ENCODE assay signal across 21 cellular contexts in genomic region chr3:139674585-139675260, GRCh38. TPM values are rescaled to one million over a fixed set of nuclear protein-coding genes. Genes with fewer than 3 reads are reported as not detected.
A peak's percentile ranks its signal among the peaks of the same experiment; 100 is the strongest.
DNase-seq lines count a peak whose midpoint lies in the region; ATAC-seq and TF ChIP-seq lines count a peak whose summit lies in the region.
"Had no signal": no experiment of that assay in that cellular context is flagged by ENCODE, and none has a peak within 500 bp of the region (broad histone marks: within the 10 kb centered on the region; RNA-seq: fewer than 3 reads in every experiment).

No MANE protein-coding gene starts in this region.

- H3K27me3 ChIP-seq in GM23338 (ENCODE audit: insufficient read depth), result peaks cover 18% of the 10 kb centered on the region
- H3K27me3 ChIP-seq in SK-N-SH (ENCODE audit: insufficient read depth), result no peaks in the 10 kb centered on the region
- H3K27me3 ChIP-seq in iPS-20b (ENCODE audit: insufficient read depth, low read length), result peaks cover 68% of the 10 kb centered on the region
- no peaks in the 10 kb centered on the region for H3K27me3 ChIP-seq in MG63

- H3K9me2 ChIP-seq in GM23338 (ENCODE audit: insufficient read depth) (no peaks in the 10 kb centered on the region), SK-N-SH (no peaks in the 10 kb centered on the region)

- peak overlapping the region; percentile 1; the same call in 1 of the 3 replicates for H3K4me3 Mint-ChIP-seq in GM23338
- H3K4me3 Mint-ChIP-seq: HFFc6 had no signal

- DNase-seq in GM23338 (ENCODE audit: low spot score), result no peak
- peak; percentile 83 for DNase-seq in SK-N-SH
- DNase-seq in coronary artery (ENCODE audit: low spot score), result peak; percentile 19
- no peak for DNase-seq in MG63
- DNase-seq in effector CD4-positive, alpha-beta T cell, result no peak
- DNase-seq in stimulated activated naive CD4-positive, alpha-beta T cell (lab: John Stamatoyannopoulos, UW), result no peak
- DNase-seq: CD4-positive, alpha-beta T cell; DMS53; GOT3; HFFc6; Karpas-422; NCI-H1105 treated with DMSO at 0.1 percent for 48 hours; NCI-H1930; NCI-H2107; NCI-H524; NCI-H774 had no signal

- H2AFZ ChIP-seq in GM23338, result no peak overlapping the region
- H2AFZ ChIP-seq in SK-N-SH (ENCODE audit: low read depth), result no peak overlapping the region

- H3K36me3 ChIP-seq in GM23338 (ENCODE audit: insufficient read depth) (no peaks in the 10 kb centered on the region), SK-N-SH (replicated peaks in 1 of 2; ENCODE audit: control insufficient read depth in 1 of 2, insufficient read depth in 2 of 2, low read length in 1 of 2) (no peaks in the 10 kb centered on the region), iPS-20b (ENCODE audit: insufficient read depth, low read depth, low read length) (no peaks in the 10 kb centered on the region), MG63 (no peaks in the 10 kb centered on the region)
- H3K36me3 ChIP-seq: BLaER1 treated with 17β-estradiol and CSF1 and Interleukin-3, amounts not matched to agents 10 nM and 100 nM; HAP-1 had no signal

- WGBS in SK-N-SH (ENCODE audit: low lambda C conversion rate), result 10% methylated on average over 6 of the region's 6 CpGs

- no peaks in the 10 kb centered on the region for H3K79me2 ChIP-seq in GM23338 (replicated peaks; ENCODE audit: insufficient read depth)
- no peaks in the 10 kb centered on the region for H3K79me2 ChIP-seq in SK-N-SH (ENCODE audit: insufficient read depth)

- no peak overlapping the region for H3K4me3 ChIP-seq in GM23338
- H3K4me3 ChIP-seq in SK-N-SH (ENCODE audit: low read depth in 2 of 2, low read length in 1 of 2), result no peak overlapping the region
- no peak overlapping the region for H3K4me3 ChIP-seq in coronary artery
- H3K4me3 ChIP-seq in iPS-20b (ENCODE audit: low read length), result peak overlapping the region; percentile 5; the same call in 1 of the 2 replicates
- H3K4me3 ChIP-seq in MG63, result no peak overlapping the region
- H3K4me3 ChIP-seq: BLaER1 treated with 17β-estradiol and CSF1 and Interleukin-3, amounts not matched to agents 10 nM and 100 nM; HAP-1 had no signal

- no peaks in the 10 kb centered on the region for H3K36me3 Mint-ChIP-seq in GM23338 (ENCODE audit: low read depth)

- TF ChIP-seq CTCF in GM23338 (conservative IDR thresholded peaks at IDR 0.05; ENCODE audit: low read depth in 2 of 2) (no peak), SK-N-SH (IDR thresholded peaks at IDR 0.05) (no peak), coronary artery (IDR thresholded peaks at IDR 0.05) (no peak)

- H3K27ac Mint-ChIP-seq in GM23338, result no peak overlapping the region
- H3K27ac Mint-ChIP-seq: CD4-positive, alpha-beta T cell; HFFc6 had no signal

- peak in 1 of 2 experiments; percentile 91; a peak in 2 of 4 replicates for TF ChIP-seq EP300 in SK-N-SH (IDR thresholded peaks at IDR 0.05; ENCODE audit: borderline replicate concordance in 1 of 2, low read depth in 1 of 2, low read length in 1 of 2)

- H3K4me1 ChIP-seq in GM23338 (ENCODE audit: insufficient read depth) (peaks cover 51% of the 10 kb centered on the region), SK-N-SH (ENCODE audit: control insufficient read depth in 1 of 2, insufficient read depth in 2 of 2, low read depth in 1 of 2, low read length in 1 of 2) (peaks cover 0 to 51% of the 10 kb centered on the region in 2 experiments; a peak in 2 of 4 replicates), iPS-20b (ENCODE audit: insufficient read depth, low read length) (peaks cover 22% of the 10 kb centered on the region; the same call in 1 of the 2 replicates)
- H3K4me1 ChIP-seq: HAP-1 had no signal

- H3K27me3 Mint-ChIP-seq in GM23338 (ENCODE audit: insufficient read depth, low read depth, poor library complexity), result peaks cover 21% of the 10 kb centered on the region
- H3K27me3 Mint-ChIP-seq: CD4-positive, alpha-beta T cell had no signal

- peaks cover 46% of the 10 kb centered on the region for H3K4me1 Mint-ChIP-seq in GM23338

- POLR2A ChIA-PET in SK-N-SH (lab: Yijun Ruan, JAX), result interaction anchor here (0.5 to 2.2 kb wide), 7 partner anchors 75 to 504 kb away, joined by 3 to 5 read pairs (median 3); no protein-coding TSS in a partner anchor

- H3K9ac ChIP-seq in SK-N-SH (no peak overlapping the region), iPS-20b (ENCODE audit: low read depth, low read length) (no peak overlapping the region)
- H3K9ac ChIP-seq: BLaER1 treated with 17β-estradiol and CSF1 and Interleukin-3, amounts not matched to agents 10 nM and 100 nM had no signal

- H3K4me2 ChIP-seq in GM23338, result peak overlapping the region; percentile 90
- H3K4me2 ChIP-seq in SK-N-SH, result no peak overlapping the region
- H3K4me2 ChIP-seq: BLaER1 treated with 17β-estradiol and CSF1 and Interleukin-3, amounts not matched to agents 10 nM and 100 nM had no signal

- 0 out of 2 replicates have a peak, but pooled peaks have one; percentile 16 for TF ChIP-seq RAD21 in SK-N-SH (IDR thresholded peaks at IDR 0.05; ENCODE audit: low read length)

- no peaks in the 10 kb centered on the region for H3K9me3 ChIP-seq in SK-N-SH
- H3K9me3 ChIP-seq in iPS-20b (ENCODE audit: insufficient read depth, low read depth, low read length), result no peaks in the 10 kb centered on the region
- no peaks in the 10 kb centered on the region for H3K9me3 ChIP-seq in MG63
- H3K9me3 ChIP-seq: HAP-1 had no signal

- H3F3A ChIP-seq in GM23338 (replicated peaks; ENCODE audit: low read depth), result no peaks in the 10 kb centered on the region
- H3F3A ChIP-seq in SK-N-SH (replicated peaks; ENCODE audit: insufficient read depth), result no peaks in the 10 kb centered on the region

- H3K27ac ChIP-seq in GM23338 (ENCODE audit: low read depth) (no peak overlapping the region), SK-N-SH (ENCODE audit: low read depth in 2 of 2, low read length in 1 of 2) (peak overlapping the region in 1 of 2 experiments; percentile 99; a peak in 2 of 4 replicates), coronary artery (no peak overlapping the region), iPS-20b (ENCODE audit: low read length) (no peak overlapping the region)
- H3K27ac ChIP-seq: BLaER1 treated with 17β-estradiol and CSF1 and Interleukin-3, amounts not matched to agents 10 nM and 100 nM had no signal

- CTCF ChIA-PET in SK-N-SH (lab: Yijun Ruan, JAX), result interaction anchor here (0.7 to 3.5 kb wide), 5 partner anchors 11 to 248 kb away, joined by 3 to 24 read pairs (median 3); no protein-coding TSS in a partner anchor

- H3K9me3 Mint-ChIP-seq in GM23338, result no peaks in the 10 kb centered on the region
- H3K9me3 Mint-ChIP-seq: CD4-positive, alpha-beta T cell had no signal

- H4K20me1 ChIP-seq in GM23338 (replicated peaks; ENCODE audit: insufficient read depth), result 0 out of 2 replicates have a peak, but pooled peaks cover 4% of the 10 kb centered on the region
- no peaks in the 10 kb centered on the region for H4K20me1 ChIP-seq in SK-N-SH (ENCODE audit: insufficient read depth)
- H4K20me1 ChIP-seq: BLaER1 treated with 17β-estradiol and CSF1 and Interleukin-3, amounts not matched to agents 10 nM and 100 nM had no signal

- ATAC-seq in GM23338, result no peak
- no peak for ATAC-seq in HG02885 (IDR thresholded peaks at IDR 0.05; ENCODE audit: poor library complexity, unreplicated experiment)

TF ChIP-seq in GM23338, 12 proteins besides CTCF, POLR2A, EP300 and RAD21 (continues in another document):
- no peak for TF ChIP-seq STAT1 (IDR thresholded peaks at IDR 0.05; ENCODE audit: unreplicated experiment)
- no peak for TF ChIP-seq ZNF331 (CRISPR knock-in tag; IDR thresholded peaks at IDR 0.05; ENCODE audit: low read depth)
- no peak for TF ChIP-seq JUNB (IDR thresholded peaks at IDR 0.05; ENCODE audit: unreplicated experiment)
- no peak for TF ChIP-seq EZH2phosphoT487 (IDR thresholded peaks at IDR 0.05; ENCODE audit: unreplicated experiment)

TF ChIP-seq in SK-N-SH, 30 proteins besides CTCF, POLR2A, EP300 and RAD21 (continues in another document):
- no peak for TF ChIP-seq YY1 (IDR thresholded peaks at IDR 0.05; ENCODE audit: low read depth)
- no peak; the same call in none of the 2 replicates for TF ChIP-seq RCOR1 (IDR thresholded peaks at IDR 0.05; ENCODE audit: low read length)
- TF ChIP-seq TAF1 (IDR thresholded peaks at IDR 0.05; ENCODE audit: borderline replicate concordance, low read depth, low read length), result no peak
- TF ChIP-seq POLR2AphosphoS5 (IDR thresholded peaks at IDR 0.05; ENCODE audit: low read depth, low read length), result no peak
- no peak for TF ChIP-seq NFIC (IDR thresholded peaks at IDR 0.05; ENCODE audit: borderline replicate concordance)
- TF ChIP-seq MXI1 (IDR thresholded peaks at IDR 0.05; ENCODE audit: low read depth, low read length), result peak; percentile 44; the same call in 1 of the 2 replicates
- TF ChIP-seq RFX5 (IDR thresholded peaks at IDR 0.05; ENCODE audit: low read length), result no peak; the same call in 1 of the 2 replicates
- TF ChIP-seq GATA2 (CRISPR knock-in tag; IDR thresholded peaks at IDR 0.05), result peak; percentile 87
- no peak for TF ChIP-seq REST (IDR thresholded peaks at IDR 0.05; ENCODE audit: low read depth, low read length)

RNA-seq across cellular contexts. Expression of gene NMNAT3, which starts 3.0 kb away (rescaled TPM):
- total RNA-seq in GM23338 (2014; rRNA removed; shearing (Covaris generic)), result 7.4 and 9.2 TPM in 2 replicates
- polyA plus RNA-seq in GM23338 (2016; fragmentation: Nextera tagmentation; extraction: Ambion mirVana) (8.2 and 8.3 TPM in 2 replicates), SK-N-SH (2012; rRNA removed) (not detected in 2 replicates)
- polyA plus RNA-seq in SK-N-SH (2012; cell fraction: cytosol; rRNA removed), result not detected in 2 replicates
- not detected in 2 replicates for polyA plus RNA-seq in SK-N-SH (2012; cell fraction: nucleus; rRNA removed)
- 0.37 and 1.6 TPM in 2 replicates for total RNA-seq in MG63 (2014; rRNA removed; shearing (Covaris generic); ENCODE audit: low replicate concordance)
- total RNA-seq: G401 had no signal

Comparison
In these comparisons a context has a peak if more than half of its experiments do, and no peak if none do; other contexts are left out.
1. DNase-seq: peak in SK-N-SH (single experiment) and coronary artery (single experiment); none in GM23338 (single experiment), MG63 (single experiment), effector CD4-positive, alpha-beta T cell (single experiment) and stimulated activated naive CD4-positive, alpha-beta T cell (0 of 6).